8 cellular contexts compared by ENCODE assay signal in the genomic region with DNA sequence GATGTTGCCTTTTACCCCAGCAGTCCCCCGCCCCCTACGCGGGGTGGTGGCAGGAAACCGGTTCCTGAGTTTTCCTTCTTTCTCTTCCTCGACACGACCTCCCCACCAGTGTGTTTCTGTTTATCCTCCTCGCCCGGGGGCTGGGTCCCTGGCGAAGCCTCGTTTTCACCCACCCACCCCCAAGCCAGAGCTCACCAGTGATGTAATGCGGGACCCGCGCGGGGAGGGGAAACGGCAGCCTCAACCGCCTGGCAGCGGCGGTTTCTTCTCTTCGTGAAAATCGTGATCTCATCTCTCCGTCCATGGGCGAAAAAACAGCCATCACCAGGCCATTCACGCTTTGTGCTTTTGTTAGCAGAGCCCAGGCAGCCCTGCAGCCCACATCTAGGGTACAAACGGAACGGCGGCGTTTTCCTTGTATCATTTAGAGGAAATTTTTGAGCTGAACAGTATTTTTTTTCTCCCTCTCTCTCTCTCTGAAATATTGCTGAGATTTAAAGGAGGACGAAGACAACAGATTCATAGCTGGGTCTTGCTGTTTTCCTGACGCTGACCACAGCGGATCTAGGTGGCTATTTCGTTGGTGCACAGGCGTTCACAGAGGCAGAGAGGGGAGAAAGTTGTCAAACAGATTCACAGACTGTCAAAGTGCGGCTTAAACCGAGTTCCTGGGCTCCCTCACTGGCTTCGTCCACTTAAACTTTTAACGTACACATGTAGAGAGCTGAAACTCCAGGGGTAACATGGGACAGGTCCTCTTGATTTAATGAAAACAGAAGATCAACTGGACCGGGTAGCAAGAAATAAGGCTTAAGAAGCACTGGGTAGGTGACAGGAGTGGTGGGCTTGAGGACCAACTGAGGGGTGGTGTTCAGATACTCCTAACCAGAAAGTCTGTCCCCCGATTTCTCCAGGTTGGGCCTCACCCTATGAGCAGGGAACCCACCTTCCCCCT.
DNase-seq lines count a peak whose midpoint lies in the region; ATAC-seq and TF ChIP-seq lines count a peak whose summit lies in the region.

No MANE protein-coding gene starts in this region.

- no peaks in the 10 kb centered on the region for H3K36me3 Mint-ChIP-seq in activated T-cell treated with anti-CD3 and anti-CD28 coated beads, Interleukin-2, amount 50 U/mL, for 24 hours (ENCODE audit: low read depth)

- H3K4me1 Mint-ChIP-seq in activated T-cell treated with anti-CD3 and anti-CD28 coated beads, Interleukin-2, amount 50 U/mL, for 24 hours (ENCODE audit: low read depth), result peaks cover 9% of the 10 kb centered on the region

- ATAC-seq in HG02884 (IDR thresholded peaks at IDR 0.05; ENCODE audit: unreplicated experiment) (no peak), HG03439 (IDR thresholded peaks at IDR 0.05; ENCODE audit: unreplicated experiment) (no peak), HG03520 (IDR thresholded peaks at IDR 0.05; ENCODE audit: unreplicated experiment) (no peak)

- H3K9ac ChIP-seq in SK-N-MC (ENCODE audit: insufficient read length), result no peak overlapping the region

- no peak overlapping the region for H3K27ac ChIP-seq in SK-N-MC

- H3K9me3 Mint-ChIP-seq in activated T-cell treated with anti-CD3 and anti-CD28 coated beads, Interleukin-2, amount 50 U/mL, for 24 hours, result no peaks in the 10 kb centered on the region

- H3K27me3 Mint-ChIP-seq in activated T-cell treated with anti-CD3 and anti-CD28 coated beads, Interleukin-2, amount 50 U/mL, for 24 hours, result peaks cover 64% of the 10 kb centered on the region

- TF ChIP-seq CTCF in foreskin fibroblast (IDR thresholded peaks at IDR 0.05; ENCODE audit: low read depth, low read length), result no peak

- no peak for DNase-seq in activated T-cell treated with anti-CD3 and anti-CD28 coated beads, Interleukin-2, amount 50 U/mL, for 24 hours
- no peak for DNase-seq in activated T-cell treated with anti-CD3 and anti-CD28 coated beads, Interleukin-2, amount 50 U/mL, for 1 hour
- no peak for DNase-seq in SK-N-MC (ENCODE audit: low read depth, low spot score)
- DNase-seq in foreskin fibroblast, result peak in 1 of 2 donors; percentile 51
- peak; percentile 16 for DNase-seq in putamen (ENCODE audit: low spot score)

- peak overlapping the region; percentile 85 for H3K4me3 ChIP-seq in SK-N-MC
- peak overlapping the region; percentile 38 to 58 for H3K4me3 ChIP-seq in foreskin fibroblast (ENCODE audit: low read depth in 1 of 2, low read length in 2 of 2)

- no peak overlapping the region for H3K27ac Mint-ChIP-seq in activated T-cell treated with anti-CD3 and anti-CD28 coated beads, Interleukin-2, amount 50 U/mL, for 24 hours

- peak overlapping the region; percentile 59 for H3K4me3 Mint-ChIP-seq in activated T-cell treated with anti-CD3 and anti-CD28 coated beads, Interleukin-2, amount 50 U/mL, for 24 hours

- H3K9me3 ChIP-seq in SK-N-MC (ENCODE audit: low read depth, low read length), result no peaks in the 10 kb centered on the region

- no peaks in the 10 kb centered on the region for H3K36me3 ChIP-seq in SK-N-MC (ENCODE audit: insufficient read depth, low read length)
